In the genomic region with DNA sequence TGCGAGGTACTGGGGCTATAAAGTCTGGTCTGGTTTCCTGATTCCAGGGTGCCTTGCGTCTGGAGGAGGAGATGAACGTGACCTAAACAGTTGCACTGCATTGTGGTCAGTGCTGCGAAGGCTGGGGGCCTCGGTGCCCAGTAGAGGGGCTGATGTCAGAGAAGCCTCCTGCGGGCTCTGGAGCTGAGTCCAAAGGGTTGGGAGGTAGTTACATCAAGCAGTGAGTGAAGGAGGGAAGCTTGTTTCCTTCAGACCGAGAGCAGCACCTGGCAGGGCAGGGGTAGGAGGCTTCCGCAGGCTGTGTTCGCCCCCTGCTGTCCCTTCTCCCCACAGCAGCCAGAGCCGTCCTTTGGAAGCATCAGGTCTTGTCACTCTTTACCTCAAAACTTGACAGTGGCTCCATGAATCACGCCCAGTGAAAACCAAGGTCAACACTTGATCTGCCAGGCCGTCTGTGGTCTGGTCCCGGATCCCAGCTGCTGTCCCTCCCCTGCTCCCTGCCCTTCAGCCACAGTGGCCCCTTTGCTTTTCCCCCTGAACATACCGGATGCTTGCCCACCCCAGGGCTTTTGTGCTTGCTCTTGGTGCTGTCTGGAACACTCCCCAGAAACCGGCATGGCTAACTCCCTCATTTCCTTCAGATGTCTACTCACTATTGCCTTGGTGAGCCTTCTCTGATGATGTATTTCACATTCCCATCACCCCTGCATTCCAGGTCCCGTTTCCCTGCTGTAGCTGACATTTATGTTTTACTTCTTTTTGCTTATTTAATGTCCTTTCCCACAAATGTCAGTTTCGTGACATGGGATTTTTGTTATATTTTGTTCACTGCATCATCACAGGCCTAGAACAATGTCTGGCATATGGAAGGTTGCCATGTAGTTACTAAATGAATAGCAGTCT, we compare ENCODE assay signal across 8 cellular contexts. TPM values are rescaled to one million over a fixed set of nuclear protein-coding genes. Genes with fewer than 3 reads are reported as not detected.
DNase-seq lines count a peak whose midpoint lies in the region; ATAC-seq and TF ChIP-seq lines count a peak whose summit lies in the region.

No MANE protein-coding gene starts in this region.

- H3K4me3 ChIP-seq in AG09309 (ENCODE audit: control insufficient read depth, low read depth, low read length): no peak overlapping the region
- 0 out of 2 replicates have a peak overlapping the region, but pooled peaks have one; percentile 27 for H3K4me3 ChIP-seq in GM23338
- no peak overlapping the region for H3K4me3 ChIP-seq in OCI-LY7 (ENCODE audit: low read depth, low read length, poor library complexity, severe bottlenecking)

- no TSS peak for BruUV-seq in OCI-LY7 (replicated peaks; lab: Mats Ljungman, UMichigan)

- intact Hi-C loops in OCI-LY7 (cut with micrococcal nuclease; ENCODE audit: unreplicated experiment): loop anchor here (1.0 to 5.0 kb wide), 2 partner anchors 211 to 331 kb away; no protein-coding TSS in a partner anchor
- intact Hi-C loops in activated T-helper 2 cell treated with anti-CD3 and anti-CD28 coated beads, Interferon-gamma antibody, Interleukin-2, Interleukin-4, amounts not matched to agents 10 μg/mL and 5 μg/mL and 100 μg/mL, durations not matched to agents 14 hours and 24 hours and 36 hours (cut with micrococcal nuclease): loop anchor here (1.0 kb wide), 1 partner anchor 211 kb away; no protein-coding TSS in a partner anchor

- DNase-seq in AG09309 (ENCODE audit: low read depth) (peak; percentile 42), GM23338 (ENCODE audit: low spot score) (peak; percentile 89), OCI-LY7 (ENCODE audit: low spot score) (peak; percentile 79), germinal center (ENCODE audit: low spot score) (peak; percentile 53), progenitor cell of endocrine pancreas (ENCODE audit: low spot score, unreplicated experiment) (peak; percentile 50), NCI-H774 (lab: John Stamatoyannopoulos, UW) (no peak), cortex of kidney (lab: John Stamatoyannopoulos, UW) (no peak)
- peak; percentile 31 for DNase-seq in activated T-helper 2 cell treated with anti-CD3 and anti-CD28 coated beads, Interferon-gamma antibody, Interleukin-2, Interleukin-4, amounts not matched to agents 10 μg/mL and 5 μg/mL and 100 μg/mL, durations not matched to agents 14 hours and 24 hours and 36 hours (ENCODE audit: low spot score)

- peaks cover 64% of the 10 kb centered on the region for H4K20me1 ChIP-seq in GM23338 (replicated peaks; ENCODE audit: insufficient read depth)
- H4K20me1 ChIP-seq in OCI-LY7 (ENCODE audit: insufficient read depth, low read length): peaks cover 6% of the 10 kb centered on the region; the same call in 1 of the 2 replicates

- H3K27ac Mint-ChIP-seq in GM23338 (peak overlapping the region; percentile 82), progenitor cell of endocrine pancreas (peak overlapping the region; percentile 56)
- no peak overlapping the region for H3K27ac Mint-ChIP-seq in activated T-helper 2 cell treated with anti-CD3 and anti-CD28 coated beads, Interferon-gamma antibody, Interleukin-2, Interleukin-4, amounts not matched to agents 10 μg/mL and 5 μg/mL and 100 μg/mL, durations not matched to agents 14 hours and 24 hours and 36 hours

- H3K9me2 ChIP-seq in GM23338 (ENCODE audit: insufficient read depth) (no peaks in the 10 kb centered on the region), OCI-LY7 (ENCODE audit: insufficient read depth, low read length) (no peaks in the 10 kb centered on the region)

- H3F3A ChIP-seq in GM23338 (replicated peaks; ENCODE audit: low read depth): no peaks in the 10 kb centered on the region; the same call in 1 of the 2 replicates

- peaks cover 4% of the 10 kb centered on the region for H3K27me3 Mint-ChIP-seq in GM23338 (ENCODE audit: insufficient read depth, low read depth, poor library complexity)
- H3K27me3 Mint-ChIP-seq in activated T-helper 2 cell treated with anti-CD3 and anti-CD28 coated beads, Interferon-gamma antibody, Interleukin-2, Interleukin-4, amounts not matched to agents 10 μg/mL and 5 μg/mL and 100 μg/mL, durations not matched to agents 14 hours and 24 hours and 36 hours (ENCODE audit: low read depth): no peaks in the 10 kb centered on the region
- H3K27me3 Mint-ChIP-seq in progenitor cell of endocrine pancreas: no peaks in the 10 kb centered on the region

- H3K9me3 ChIP-seq in OCI-LY7 (ENCODE audit: low read length): no peaks in the 10 kb centered on the region

- H3K9me3 Mint-ChIP-seq in GM23338: no peaks in the 10 kb centered on the region
- no peaks in the 10 kb centered on the region for H3K9me3 Mint-ChIP-seq in activated T-helper 2 cell treated with anti-CD3 and anti-CD28 coated beads, Interferon-gamma antibody, Interleukin-2, Interleukin-4, amounts not matched to agents 10 μg/mL and 5 μg/mL and 100 μg/mL, durations not matched to agents 14 hours and 24 hours and 36 hours
- H3K9me3 Mint-ChIP-seq in progenitor cell of endocrine pancreas (ENCODE audit: low read depth): no peaks in the 10 kb centered on the region

- ATAC-seq in GM23338: peak; percentile 99

- no peaks in the 10 kb centered on the region for H3K27me3 ChIP-seq in GM23338 (ENCODE audit: insufficient read depth)

- TF ChIP-seq CTCF in AG09309 (IDR thresholded peaks at IDR 0.05; ENCODE audit: control insufficient read depth, insufficient read depth, low read depth, low read length, missing control alignments) (peak; percentile 56), GM23338 (conservative IDR thresholded peaks at IDR 0.05; ENCODE audit: low read depth in 2 of 2) (peak; percentile 65 to 92), OCI-LY7 (conservative IDR thresholded peaks at IDR 0.05; ENCODE audit: low read length) (peak; percentile 85), progenitor cell of endocrine pancreas (IDR thresholded peaks at IDR 0.05; ENCODE audit: unreplicated experiment) (peak; percentile 81)

- peaks cover 5% of the 10 kb centered on the region for H3K36me3 ChIP-seq in GM23338 (ENCODE audit: insufficient read depth)
- H3K36me3 ChIP-seq in OCI-LY7 (ENCODE audit: insufficient read depth, low read length): peaks cover 22% of the 10 kb centered on the region

- H3K4me1 Mint-ChIP-seq in GM23338: peaks cover 8% of the 10 kb centered on the region
- H3K4me1 Mint-ChIP-seq in activated T-helper 2 cell treated with anti-CD3 and anti-CD28 coated beads, Interferon-gamma antibody, Interleukin-2, Interleukin-4, amounts not matched to agents 10 μg/mL and 5 μg/mL and 100 μg/mL, durations not matched to agents 14 hours and 24 hours and 36 hours (ENCODE audit: low read depth): peaks cover 12% of the 10 kb centered on the region
- peaks cover 21% of the 10 kb centered on the region for H3K4me1 Mint-ChIP-seq in progenitor cell of endocrine pancreas (ENCODE audit: low read depth)

- peaks cover 21% of the 10 kb centered on the region for H3K36me3 Mint-ChIP-seq in GM23338 (ENCODE audit: low read depth)
- H3K36me3 Mint-ChIP-seq in activated T-helper 2 cell treated with anti-CD3 and anti-CD28 coated beads, Interferon-gamma antibody, Interleukin-2, Interleukin-4, amounts not matched to agents 10 μg/mL and 5 μg/mL and 100 μg/mL, durations not matched to agents 14 hours and 24 hours and 36 hours (ENCODE audit: low read depth): peaks cover 37% of the 10 kb centered on the region
- peaks cover 21% of the 10 kb centered on the region for H3K36me3 Mint-ChIP-seq in progenitor cell of endocrine pancreas (ENCODE audit: insufficient read depth)

- H3K4me2 ChIP-seq in GM23338 (peak overlapping the region; percentile 53), OCI-LY7 (ENCODE audit: low read length) (peak overlapping the region; percentile 48)

- H3K79me2 ChIP-seq in GM23338 (replicated peaks; ENCODE audit: insufficient read depth) (peaks cover 73% of the 10 kb centered on the region), OCI-LY7 (ENCODE audit: insufficient read depth, low read depth, low read length) (peaks cover 8% of the 10 kb centered on the region)

- H3K27ac ChIP-seq in GM23338 (ENCODE audit: low read depth) (peak overlapping the region; percentile 64), OCI-LY7 (ENCODE audit: low read depth, low read length, poor library complexity, severe bottlenecking) (no peak overlapping the region)

- H2AFZ ChIP-seq in GM23338: no peak overlapping the region
- no peak overlapping the region for H2AFZ ChIP-seq in OCI-LY7 (ENCODE audit: low read length)

- H3K4me3 Mint-ChIP-seq in GM23338 (no peak overlapping the region), progenitor cell of endocrine pancreas (ENCODE audit: low read depth) (no peak overlapping the region)
- H3K4me3 Mint-ChIP-seq in activated T-helper 2 cell treated with anti-CD3 and anti-CD28 coated beads, Interferon-gamma antibody, Interleukin-2, Interleukin-4, amounts not matched to agents 10 μg/mL and 5 μg/mL and 100 μg/mL, durations not matched to agents 14 hours and 24 hours and 36 hours (ENCODE audit: low read depth): no peak overlapping the region

- CTCF ChIA-PET in OCI-LY7 (lab: Charles Lee; ENCODE audit: unreplicated experiment): interaction anchor here (0.6 to 1.7 kb wide), 4 partner anchors 50 to 212 kb away, joined by 3 to 16 read pairs (median 4); no protein-coding TSS in a partner anchor

- H3K4me1 ChIP-seq in GM23338 (ENCODE audit: insufficient read depth) (no peaks in the 10 kb centered on the region; the same call in 1 of the 2 replicates), OCI-LY7 (ENCODE audit: insufficient read depth, low read length, poor library complexity, severe bottlenecking) (peaks cover 16% of the 10 kb centered on the region)

- POLR2A ChIA-PET in OCI-LY7 (lab: Charles Lee): interaction anchor here (0.6 to 1.2 kb wide), 7 partner anchors 101 to 322 kb away, joined by 3 to 8 read pairs (median 3); no protein-coding TSS in a partner anchor

TF ChIP-seq in GM23338, 12 proteins besides CTCF, POLR2A, EP300 and RAD21:
- no peak for TF ChIP-seq ZNF331 (CRISPR knock-in tag; IDR thresholded peaks at IDR 0.05; ENCODE audit: low read depth)
- no peak for TF ChIP-seq JUNB (IDR thresholded peaks at IDR 0.05; ENCODE audit: unreplicated experiment)
- TF ChIP-seq EZH2phosphoT487 (IDR thresholded peaks at IDR 0.05; ENCODE audit: unreplicated experiment): no peak

RNA-seq across cellular contexts. Expression of gene DYNLRB1, which starts 7.0 kb away (rescaled TPM):
- 102 and 107 TPM in 2 replicates for total RNA-seq in GM23338 (2014; rRNA removed; shearing (Covaris generic))
- polyA plus RNA-seq in GM23338 (2016; fragmentation: Nextera tagmentation; extraction: Ambion mirVana): 376 and 393 TPM in 2 replicates
- total RNA-seq in OCI-LY7 (2014; rRNA removed; shearing (Covaris generic)): 128 and 155 TPM in 2 replicates
- total RNA-seq in OCI-LY7 (2022) (94.2 and 99.8 TPM in 2 replicates), progenitor cell of endocrine pancreas (185 and 208 TPM in 2 replicates)
- 104 and 112 TPM in 2 replicates for total RNA-seq in activated T-helper 2 cell treated with anti-CD3 and anti-CD28 coated beads, Interferon-gamma antibody, Interleukin-2, Interleukin-4, amounts not matched to agents 10 μg/mL and 5 μg/mL and 100 μg/mL, durations not matched to agents 14 hours and 24 hours and 36 hours

RNA-seq across cellular contexts. Expression of gene MAP1LC3A, which starts 35.3 kb away (rescaled TPM):
- total RNA-seq in GM23338 (2014; rRNA removed; shearing (Covaris generic)): 9.5 and 15.9 TPM in 2 replicates
- polyA plus RNA-seq in GM23338 (2016; fragmentation: Nextera tagmentation; extraction: Ambion mirVana): 15.2 and 15.3 TPM in 2 replicates
- total RNA-seq in OCI-LY7 (2014; rRNA removed; shearing (Covaris generic)): not detected in 2 replicates
- not detected in 2 replicates for total RNA-seq in OCI-LY7 (2022)
- 2.4 and 3.3 TPM in 2 replicates for total RNA-seq in activated T-helper 2 cell treated with anti-CD3 and anti-CD28 coated beads, Interferon-gamma antibody, Interleukin-2, Interleukin-4, amounts not matched to agents 10 μg/mL and 5 μg/mL and 100 μg/mL, durations not matched to agents 14 hours and 24 hours and 36 hours
- total RNA-seq in progenitor cell of endocrine pancreas: 43.8 and 52.8 TPM in 2 replicates

Comparison
In these comparisons a context has a peak if more than half of its experiments do, and no peak if none do; other contexts are left out.
1. DNase-seq: peak in AG09309 (single experiment), GM23338 (single experiment), OCI-LY7 (single experiment), activated T-helper 2 cell treated with anti-CD3 and anti-CD28 coated beads, Interferon-gamma antibody, Interleukin-2, Interleukin-4, amounts not matched to agents 10 μg/mL and 5 μg/mL and 100 μg/mL, durations not matched to agents 14 hours and 24 hours and 36 hours (single experiment), germinal center (single experiment) and progenitor cell of endocrine pancreas (single experiment); none in NCI-H774 (single experiment) and cortex of kidney (single experiment).
2. Peak in every context shown above with its lines, with median percentiles within 50 percentile points of each other: CTCF ChIP-seq.